ENCODE assay signal across 8 cellular contexts in the genomic region with DNA sequence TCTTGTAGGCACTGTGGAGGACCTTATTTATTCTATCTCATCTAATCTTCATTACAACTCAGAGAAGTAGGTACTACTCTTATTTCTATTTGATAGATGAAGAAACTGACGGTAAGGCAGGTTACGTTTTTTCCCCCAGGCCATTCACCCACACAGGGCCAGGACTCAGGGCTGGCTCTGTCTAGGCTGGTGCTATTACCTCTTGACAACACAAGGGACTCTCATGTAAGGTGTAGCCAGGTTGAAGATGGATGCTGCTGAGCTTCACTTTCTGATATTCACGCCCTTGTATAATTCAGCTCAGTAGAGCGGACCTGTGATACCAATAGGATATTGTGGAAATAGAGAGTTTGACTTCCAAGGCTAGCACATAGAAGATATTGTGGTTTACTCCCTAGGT.
"Had no signal": no experiment of that assay in that cellular context is flagged by ENCODE, and none has a peak within 500 bp of the region (broad histone marks: within the 10 kb centered on the region; RNA-seq: fewer than 3 reads in every experiment).

No MANE protein-coding gene starts in this region.

- H3K27ac Mint-ChIP-seq: IgD-negative memory B cell had no signal

- H3K4me2 ChIP-seq: KMS-11 had no signal

- H3K4me3 ChIP-seq: K562 had no signal

- ATAC-seq: HepG2, K562 had no signal

- DNase-seq: IMR-90, KBM-7, KG1 had no signal

- H3K27ac ChIP-seq: HL-60, KMS-11 had no signal

- H3K9me3 Mint-ChIP-seq: IgD-negative memory B cell had no signal

- H3K9ac ChIP-seq: KMS-11 had no signal

- H3K4me3 Mint-ChIP-seq: IgD-negative memory B cell had no signal
